35 cellular contexts compared by ENCODE assay signal in genomic region chr20:62175711-62176110, GRCh38. TPM values are rescaled to one million over a fixed set of nuclear protein-coding genes. Genes with fewer than 3 reads are reported as not detected.
"Had no signal": no experiment of that assay in that cellular context is flagged by ENCODE, and none has a peak within 500 bp of the region (broad histone marks: within the 10 kb centered on the region; RNA-seq: fewer than 3 reads in every experiment).

No MANE protein-coding gene starts in this region.

- H3K27ac Mint-ChIP-seq: activated B cell treated with CpG ODN at 0.5 μM for 24 hours; activated naive CD4-positive, alpha-beta T cell treated with anti-CD3 and anti-CD28 coated beads, Interleukin-2, amount 50 U/mL, for 24 hours had no signal

- H3K27me3 Mint-ChIP-seq: activated B cell treated with CpG ODN at 0.5 μM for 24 hours; activated CD4-positive, alpha-beta T cell treated with anti-CD3 and anti-CD28 coated beads, Interleukin-2, amount 10 ng/mL, durations not matched to agents 24 days and 14 days; activated naive CD4-positive, alpha-beta T cell treated with anti-CD3 and anti-CD28 coated beads, Interleukin-2, amount 50 U/mL, for 24 hours; central memory CD8-positive, alpha-beta T cell had no signal

- ATAC-seq: Panc1, SK-N-SH treated with all-trans-retinoic acid at 6 μM for 48 hours had no signal

- H3K4me3 Mint-ChIP-seq: activated B cell treated with CpG ODN at 0.5 μM for 24 hours; activated CD4-positive, alpha-beta T cell treated with anti-CD3 and anti-CD28 coated beads, Interleukin-2, amount 10 ng/mL, durations not matched to agents 24 days and 14 days; activated naive CD4-positive, alpha-beta T cell treated with anti-CD3 and anti-CD28 coated beads, Interleukin-2, amount 50 U/mL, for 24 hours; activated T-helper 1 cell treated with anti-CD3 and anti-CD28 coated beads, Interleukin-12 subunit alpha, Interleukin-12 subunit beta, Interleukin-2, Interleukin-4 antibody, amounts not matched to agents 30 ng/mL and 10 ng/mL and 1 ng/mL, durations not matched to agents 14 hours and 24 hours and 36 hours; central memory CD8-positive, alpha-beta T cell had no signal

- H3K9me3 ChIP-seq: breast epithelium, MG63, SJSA1 had no signal

- H3K4me1 Mint-ChIP-seq: activated B cell treated with CpG ODN at 0.5 μM for 24 hours; activated CD4-positive, alpha-beta T cell treated with anti-CD3 and anti-CD28 coated beads, Interleukin-2, amount 10 ng/mL, durations not matched to agents 24 days and 14 days; activated naive CD4-positive, alpha-beta T cell treated with anti-CD3 and anti-CD28 coated beads, Interleukin-2, amount 50 U/mL, for 24 hours; central memory CD8-positive, alpha-beta T cell had no signal

- H3K4me3 ChIP-seq: breast epithelium, MG63, SJSA1 had no signal

- H3K9me3 Mint-ChIP-seq: activated B cell treated with CpG ODN at 0.5 μM for 24 hours; activated CD4-positive, alpha-beta T cell treated with anti-CD3 and anti-CD28 coated beads, Interleukin-2, amount 10 ng/mL, durations not matched to agents 24 days and 14 days; activated naive CD4-positive, alpha-beta T cell treated with anti-CD3 and anti-CD28 coated beads, Interleukin-2, amount 50 U/mL, for 24 hours; activated T-helper 1 cell treated with anti-CD3 and anti-CD28 coated beads, Interleukin-12 subunit alpha, Interleukin-12 subunit beta, Interleukin-2, Interleukin-4 antibody, amounts not matched to agents 30 ng/mL and 10 ng/mL and 1 ng/mL, durations not matched to agents 14 hours and 24 hours and 36 hours; central memory CD8-positive, alpha-beta T cell had no signal

- DNase-seq: activated B cell treated with CpG ODN at 0.5 μM for 24 hours; activated CD4-positive, alpha-beta T cell treated with anti-CD3 and anti-CD28 coated beads for 1 hour; activated CD4-positive, alpha-beta T cell treated with anti-CD3 and anti-CD28 coated beads, Interleukin-2, amount 10 ng/mL, durations not matched to agents 24 days and 14 days; activated CD4-positive, alpha-beta T cell treated with anti-CD3 and anti-CD28 coated beads, Interleukin-2, amount 50 U/mL, for 48 hours; activated CD8-positive, alpha-beta memory T cell treated with anti-CD3 and anti-CD28 coated beads, Interleukin-2, amount 50 U/mL, for 4 hours; activated effector memory CD4-positive, alpha-beta T cell treated with Interleukin-2 at 50 U/mL for 16 hours; activated naive CD4-positive, alpha-beta T cell; activated T-cell treated with anti-CD3 and anti-CD28 coated beads, Interleukin-2, amount 50 U/mL, for 1 hour; MG63; MV-4-11; NCI-H1092 treated with DMSO at 0.1 percent for 48 hours; NCI-H1417 treated with DMSO at 0.1 percent for 48 hours; NCI-H1694; NCI-H2029; NCI-H2107; NCI-H2171 treated with DMSO at 0.1 percent for 48 hours; NCI-H226; NCI-H526 treated with DMSO at 0.1 percent for 48 hours; NCI-H82; NK-92 treated with Interleukin-12 subunit alpha and Interleukin-12 subunit beta, amount 100 ng/mL, for 24 hours; OCI-M1; RPMI8226; SHP77; T-helper 2 cell; T1000 had no signal

- H3K27me3 ChIP-seq: breast epithelium, MG63, SJSA1 had no signal

- H3K4me1 ChIP-seq: breast epithelium, SJSA1 had no signal

- H3K36me3 ChIP-seq: breast epithelium had no signal

- H3K27ac ChIP-seq: breast epithelium, SJSA1 had no signal

RNA-seq across cellular contexts. Expression of gene HRH3, which starts 44.4 kb away (rescaled TPM):
- total RNA-seq: activated B cell treated with CpG ODN at 0.5 μM for 24 hours; activated CD4-positive, alpha-beta T cell treated with anti-CD3 and anti-CD28 coated beads, Interleukin-2, amount 10 ng/mL, durations not matched to agents 24 days and 14 days; activated CD8-positive, alpha-beta memory T cell treated with anti-CD3 and anti-CD28 coated beads for 36 hours; activated T-helper 1 cell treated with anti-CD3 and anti-CD28 coated beads, Interleukin-12 subunit alpha, Interleukin-12 subunit beta, Interleukin-2, Interleukin-4 antibody, amounts not matched to agents 30 ng/mL and 10 ng/mL and 1 ng/mL, durations not matched to agents 14 hours and 24 hours and 36 hours; aorta; breast epithelium; NCI-H460; SJSA1 had no signal
